ENCODE assay signal across 8 cellular contexts in the genomic region with DNA sequence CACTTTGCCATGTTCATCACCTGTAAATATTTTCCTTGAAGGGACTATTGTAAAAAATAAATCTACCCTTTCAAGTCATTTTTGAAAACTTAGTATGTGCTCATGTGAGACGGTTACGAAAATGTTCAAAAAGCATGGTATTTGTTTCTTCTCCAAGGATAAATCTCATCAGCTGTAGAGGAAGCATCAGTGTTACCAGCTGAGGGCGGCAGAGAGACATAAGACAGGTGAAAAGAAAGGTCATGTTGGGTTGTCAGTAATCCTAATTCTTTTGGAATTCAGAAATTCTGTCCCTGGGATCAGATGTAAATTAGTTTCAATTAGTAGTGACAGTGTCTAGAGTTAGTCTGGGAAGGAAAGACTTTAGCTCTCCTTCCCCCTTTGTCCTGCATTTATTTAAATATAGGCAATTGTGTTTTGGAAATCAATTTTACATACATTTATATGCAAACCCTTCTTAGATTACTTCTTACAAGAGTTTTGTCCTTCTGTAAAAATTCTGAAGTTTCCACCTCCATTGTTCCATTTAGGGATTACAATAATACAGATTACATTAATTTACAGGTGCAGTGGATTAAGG.
DNase-seq lines count a peak whose midpoint lies in the region; ATAC-seq and TF ChIP-seq lines count a peak whose summit lies in the region.

No MANE protein-coding gene starts in this region.

- H3K9me3 ChIP-seq in adrenal gland (replicated peaks in 1 of 3): no peaks in the 10 kb centered on the region
- H3K9me3 ChIP-seq in gastrocnemius medialis: no peaks in the 10 kb centered on the region

- H3K36me3 ChIP-seq in adrenal gland (replicated peaks in 1 of 2): no peaks in the 10 kb centered on the region
- no peaks in the 10 kb centered on the region for H3K36me3 ChIP-seq in gastrocnemius medialis

- no peaks in the 10 kb centered on the region for H3K4me1 Mint-ChIP-seq in activated CD8-positive, alpha-beta memory T cell treated with anti-CD3 and anti-CD28 coated beads, Interleukin-2, amount 10 ng/mL, durations not matched to agents 7 days and 5 days
- no peaks in the 10 kb centered on the region for H3K4me1 Mint-ChIP-seq in activated T-cell treated with anti-CD3 and anti-CD28 coated beads, Interleukin-2, amount 50 U/mL, for 72 hours (ENCODE audit: low read depth)

- H3K27ac ChIP-seq in adrenal gland (no peak overlapping the region), gastrocnemius medialis (no peak overlapping the region)

- H3K27me3 ChIP-seq in adrenal gland (no peaks in the 10 kb centered on the region), gastrocnemius medialis (no peaks in the 10 kb centered on the region)

- no peak for TF ChIP-seq POLR2A in adrenal gland (IDR thresholded peaks at IDR 0.05)
- TF ChIP-seq POLR2A in gastrocnemius medialis (IDR thresholded peaks at IDR 0.05): no peak

- ATAC-seq in left lobe of liver (peak; percentile 85), gastrocnemius medialis (no peak), GM19328 (IDR thresholded peaks at IDR 0.05; ENCODE audit: unreplicated experiment) (no peak)
- ATAC-seq in activated CD8-positive, alpha-beta memory T cell treated with anti-CD3 and anti-CD28 coated beads, Interleukin-2, amount 10 ng/mL, durations not matched to agents 7 days and 5 days: no peak
- no peak for ATAC-seq in activated T-cell treated with anti-CD3 and anti-CD28 coated beads, Interleukin-2, amount 50 U/mL, for 72 hours (replicated peaks in 1 of 2)

- DNase-seq in G401 (ENCODE audit: low spot score) (peak; percentile 6), NCI-H1092 treated with DMSO at 0.1 percent for 48 hours (lab: John Stamatoyannopoulos, UW) (peak; percentile 38), adrenal gland (peak in 6 of 7 donors; percentile 25 to 69 (median 32)), left lobe of liver (ENCODE audit: low spot score) (peak; percentile 55), gastrocnemius medialis (no peak)
- DNase-seq in activated CD8-positive, alpha-beta memory T cell treated with anti-CD3 and anti-CD28 coated beads, Interleukin-2, amount 10 ng/mL, durations not matched to agents 7 days and 5 days: no peak
- DNase-seq in activated T-cell treated with anti-CD3 and anti-CD28 coated beads, Interleukin-2, amount 50 U/mL, for 72 hours: no peak

- no peaks in the 10 kb centered on the region for H3K4me1 ChIP-seq in adrenal gland (replicated peaks in 1 of 2)
- no peaks in the 10 kb centered on the region for H3K4me1 ChIP-seq in gastrocnemius medialis

- CTCF ChIA-PET in activated CD8-positive, alpha-beta memory T cell treated with anti-CD3 and anti-CD28 coated beads, Interleukin-2, amount 10 ng/mL, durations not matched to agents 7 days and 5 days (lab: Charles Lee): no interaction called here

- H3K27me3 Mint-ChIP-seq in activated CD8-positive, alpha-beta memory T cell treated with anti-CD3 and anti-CD28 coated beads, Interleukin-2, amount 10 ng/mL, durations not matched to agents 7 days and 5 days: no peaks in the 10 kb centered on the region
- H3K27me3 Mint-ChIP-seq in activated T-cell treated with anti-CD3 and anti-CD28 coated beads, Interleukin-2, amount 50 U/mL, for 72 hours (ENCODE audit: low read depth): no peaks in the 10 kb centered on the region

- peaks cover 6% of the 10 kb centered on the region for H3K9me3 Mint-ChIP-seq in activated CD8-positive, alpha-beta memory T cell treated with anti-CD3 and anti-CD28 coated beads, Interleukin-2, amount 10 ng/mL, durations not matched to agents 7 days and 5 days (ENCODE audit: low read depth)
- H3K9me3 Mint-ChIP-seq in activated T-cell treated with anti-CD3 and anti-CD28 coated beads, Interleukin-2, amount 50 U/mL, for 72 hours: peaks cover 5 to 9% of the 10 kb centered on the region in 2 donors

- TF ChIP-seq CTCF in adrenal gland (IDR thresholded peaks at IDR 0.05): peak in 5 of 6 experiments; percentile 14 to 38 (median 23)
- no peak for TF ChIP-seq CTCF in gastrocnemius medialis (IDR thresholded peaks at IDR 0.05 in 4 of 5, conservative IDR thresholded peaks at IDR 0.05 in 1 of 5)

- in situ Hi-C loops in G401 (cut with HindIII; ENCODE audit: low sequenced_read_pairs) (no loop called here), gastrocnemius medialis (cut with MboI; ENCODE audit: low sequenced_read_pairs in 4 of 4) (no loop called here)

- intact Hi-C loops in adrenal gland (cut with DNase I): no loop called here
- intact Hi-C loops in gastrocnemius medialis (cut with DNase I; ENCODE audit: low total_unique reads): no loop called here

- H3K36me3 Mint-ChIP-seq in activated CD8-positive, alpha-beta memory T cell treated with anti-CD3 and anti-CD28 coated beads, Interleukin-2, amount 10 ng/mL, durations not matched to agents 7 days and 5 days: no peaks in the 10 kb centered on the region
- no peaks in the 10 kb centered on the region for H3K36me3 Mint-ChIP-seq in activated T-cell treated with anti-CD3 and anti-CD28 coated beads, Interleukin-2, amount 50 U/mL, for 72 hours (ENCODE audit: insufficient read depth in 2 of 2)

- H3K4me3 Mint-ChIP-seq in activated CD8-positive, alpha-beta memory T cell treated with anti-CD3 and anti-CD28 coated beads, Interleukin-2, amount 10 ng/mL, durations not matched to agents 7 days and 5 days: no peak overlapping the region
- no peak overlapping the region for H3K4me3 Mint-ChIP-seq in activated T-cell treated with anti-CD3 and anti-CD28 coated beads, Interleukin-2, amount 50 U/mL, for 72 hours

- no peak overlapping the region for H3K4me3 ChIP-seq in adrenal gland
- H3K4me3 ChIP-seq in gastrocnemius medialis: no peak overlapping the region

- 25 to 32% (median 28%) methylated on average over 3 of the region's 3 CpGs for WGBS in adrenal gland, 4 donors

- H3K27ac Mint-ChIP-seq in activated CD8-positive, alpha-beta memory T cell treated with anti-CD3 and anti-CD28 coated beads, Interleukin-2, amount 10 ng/mL, durations not matched to agents 7 days and 5 days: no peak overlapping the region
- no peak overlapping the region for H3K27ac Mint-ChIP-seq in activated T-cell treated with anti-CD3 and anti-CD28 coated beads, Interleukin-2, amount 50 U/mL, for 72 hours

Comparison
In these comparisons a context has a peak if more than half of its experiments do, and no peak if none do; other contexts are left out.
1. DNase-seq: peak in G401 (single experiment), NCI-H1092 treated with DMSO at 0.1 percent for 48 hours (single experiment), adrenal gland (6 of 7) and left lobe of liver (single experiment); none in activated CD8-positive, alpha-beta memory T cell treated with anti-CD3 and anti-CD28 coated beads, Interleukin-2, amount 10 ng/mL, durations not matched to agents 7 days and 5 days (single experiment), gastrocnemius medialis (0 of 2) and activated T-cell treated with anti-CD3 and anti-CD28 coated beads, Interleukin-2, amount 50 U/mL, for 72 hours (0 of 2).
2. CTCF ChIP-seq: peak in adrenal gland (5 of 6); none in gastrocnemius medialis (0 of 5).